9 cellular contexts compared by ENCODE assay signal in genomic region chr1:32900371-32900955, GRCh38. TPM values are rescaled to one million over a fixed set of nuclear protein-coding genes. Genes with fewer than 3 reads are reported as not detected.
DNase-seq lines count a peak whose midpoint lies in the region; ATAC-seq and TF ChIP-seq lines count a peak whose summit lies in the region.
"Had no signal": no experiment of that assay in that cellular context is flagged by ENCODE, and none has a peak within 500 bp of the region (broad histone marks: within the 10 kb centered on the region; RNA-seq: fewer than 3 reads in every experiment).

No MANE protein-coding gene starts in this region.

- DNase-seq in Right ventricle myocardium inferior (ENCODE audit: missing footprints) (no peak), cardiac septum (ENCODE audit: low spot score) (no peak), dorsolateral prefrontal cortex (peak in 2 of 10 donors; percentile 27 to 41), germinal center (ENCODE audit: low spot score) (no peak), ACHN (no peak), NCI-H2107 (lab: John Stamatoyannopoulos, UW) (no peak)
- DNase-seq: MV-4-11 had no signal

- intact Hi-C loops in Right ventricle myocardium inferior (cut with DNase I): no loop called here
- intact Hi-C loops in cardiac septum (cut with DNase I): no loop called here
- intact Hi-C loops in dorsolateral prefrontal cortex (cut with DNase I): no loop called here

- no peaks in the 10 kb centered on the region for H3K27me3 ChIP-seq in dorsolateral prefrontal cortex
- peaks cover 0 to 3% of the 10 kb centered on the region in 2 donors for H3K27me3 ChIP-seq in mucosa of rectum (ENCODE audit: control insufficient read depth in 2 of 2, insufficient read depth in 2 of 2, low read length in 2 of 2)

- ATAC-seq in Right ventricle myocardium inferior (peak; percentile 4), HG03280 (IDR thresholded peaks at IDR 0.05; ENCODE audit: unreplicated experiment) (no peak)

- in situ Hi-C loops in ACHN (cut with HindIII; ENCODE audit: low pct_ligation_motif_present, low pct_unique_long_range_greater_than_20kb, low sequenced_read_pairs): no loop called here

- peak overlapping the region; percentile 87 to 96 for H3K9ac ChIP-seq in mucosa of rectum (ENCODE audit: low read depth in 1 of 2, low read length in 2 of 2)

- H3K4me1 ChIP-seq in mucosa of rectum (ENCODE audit: control insufficient read depth in 2 of 2, insufficient read depth in 2 of 2, low read length in 2 of 2): peaks cover 18 to 32% of the 10 kb centered on the region in 2 donors

- no peak for TF ChIP-seq CTCF in dorsolateral prefrontal cortex (IDR thresholded peaks at IDR 0.05 in 54 of 56, conservative IDR thresholded peaks at IDR 0.05 in 2 of 56; ENCODE audit: low read depth in 1 of 56, partially characterized antibody in 56 of 56)

- H3K4me3 ChIP-seq in dorsolateral prefrontal cortex (peak overlapping the region; percentile 47 to 78 (median 67)), mucosa of rectum (ENCODE audit: low read length in 2 of 2) (peak overlapping the region; percentile 81 to 86)

- H3K36me3 ChIP-seq in mucosa of rectum (ENCODE audit: control insufficient read depth in 2 of 2, insufficient read depth in 2 of 2, low read length in 2 of 2): peaks cover 23% of the 10 kb centered on the region in 2 donors

- peak overlapping the region in 24 of 59 donors; percentile 4 to 68 (median 38) for H3K27ac ChIP-seq in dorsolateral prefrontal cortex
- H3K27ac ChIP-seq in mucosa of rectum (ENCODE audit: low read depth in 2 of 2, low read length in 2 of 2): peak overlapping the region; percentile 78 to 85

- H3K9me3 ChIP-seq in mucosa of rectum (ENCODE audit: control insufficient read depth in 2 of 2, low read length in 2 of 2): no peaks in the 10 kb centered on the region

RNA-seq across cellular contexts. Expression of gene TMEM54, which starts 0.7 kb away (rescaled TPM):
- total RNA-seq in Right ventricle myocardium inferior (10.9 TPM), cardiac septum (17.0 TPM), dorsolateral prefrontal cortex (10 to 100 TPM; 16.8 to 69.5 (median 35.8) TPM)

RNA-seq across cellular contexts. Expression of gene HPCA, which starts 14.2 kb away (rescaled TPM):
- total RNA-seq in Right ventricle myocardium inferior: not detected
- not detected for total RNA-seq in cardiac septum
- 100 to 1,000 TPM in 115 of 120 experiments, 10 to 100 TPM in 5; 50.4 to 310 (median 190) TPM for total RNA-seq in dorsolateral prefrontal cortex

RNA-seq across cellular contexts. Expression of gene FNDC5, which starts 29.8 kb away (rescaled TPM):
- 139 TPM for total RNA-seq in Right ventricle myocardium inferior
- 18.7 TPM for total RNA-seq in cardiac septum
- 10 to 100 TPM in 119 of 120 experiments, 1 to 10 TPM in 1; 5.1 to 60.1 (median 32.9) TPM for total RNA-seq in dorsolateral prefrontal cortex

Comparison
In these comparisons a context has a peak if more than half of its experiments do, and no peak if none do; other contexts are left out.
1. RNA of gene HPCA, which starts 14.2 kb away (total RNA-seq): 50.4 to 310 TPM in dorsolateral prefrontal cortex; not detected in Right ventricle myocardium inferior (single experiment) and not detected in cardiac septum (single experiment); every median in the first group is over 10 times any median in the second.